13 cellular contexts compared by ENCODE assay signal in genomic region chr17:78759969-78760352, GRCh38. TPM values are rescaled to one million over a fixed set of nuclear protein-coding genes. Genes with fewer than 3 reads are reported as not detected.
A peak's percentile ranks its signal among the peaks of the same experiment; 100 is the strongest.
DNase-seq lines count a peak whose midpoint lies in the region; ATAC-seq and TF ChIP-seq lines count a peak whose summit lies in the region.
"Had no signal": no experiment of that assay in that cellular context is flagged by ENCODE, and none has a peak within 500 bp of the region (broad histone marks: within the 10 kb centered on the region; RNA-seq: fewer than 3 reads in every experiment).

No MANE protein-coding gene starts in this region.

- H3K27me3 ChIP-seq in muscle layer of duodenum (ENCODE audit: low read depth, low read length) = no peaks in the 10 kb centered on the region
- H3K27me3 ChIP-seq: pancreas had no signal

- peak overlapping the region; percentile 70 for H3K27ac ChIP-seq in muscle layer of duodenum (ENCODE audit: low read length)

- peak overlapping the region; percentile 70 for H3K4me3 Mint-ChIP-seq in activated B cell treated with CpG ODN at 0.5 μM for 24 hours
- H3K4me3 Mint-ChIP-seq: type B pancreatic cell had no signal

- intact Hi-C loops in activated B cell treated with CpG ODN at 0.5 μM for 24 hours (cut with micrococcal nuclease) = loop anchor here (1.0 to 2.0 kb wide), 3 partner anchors 15 to 25 kb away; no protein-coding TSS in a partner anchor

- H3K36me3 ChIP-seq in muscle layer of duodenum (ENCODE audit: control insufficient read depth in 1 of 2, insufficient read depth in 2 of 2, low read length in 2 of 2) = no peaks in the 10 kb centered on the region
- H3K36me3 ChIP-seq: pancreas had no signal

- no peaks in the 10 kb centered on the region for H3K9me3 Mint-ChIP-seq in activated B cell treated with CpG ODN at 0.5 μM for 24 hours

- H3K9me3 ChIP-seq in muscle layer of duodenum (ENCODE audit: control insufficient read depth in 1 of 2, low read length in 2 of 2) = no peaks in the 10 kb centered on the region
- H3K9me3 ChIP-seq: pancreas had no signal

- TF ChIP-seq CTCF in GM12865 (IDR thresholded peaks at IDR 0.05; ENCODE audit: insufficient read depth, low read depth, low read length, missing control alignments) (no peak), activated B cell treated with CpG ODN at 0.5 μM for 24 hours (IDR thresholded peaks at IDR 0.05) (no peak)

- DNase-seq in CD1c-positive myeloid dendritic cell (ENCODE audit: extremely low spot score) (peak; percentile 49), GM12865 (ENCODE audit: low read depth) (no peak), activated B cell treated with CpG ODN at 0.5 μM for 24 hours (no peak), NCI-H2227 (lab: John Stamatoyannopoulos, UW; ENCODE audit: unreplicated experiment) (no peak), NCI-H2196 treated with DMSO at 0.1 percent for 48 hours (lab: John Stamatoyannopoulos, UW; ENCODE audit: unreplicated experiment) (no peak)
- DNase-seq: activated gamma-delta T cell, foreskin melanocyte had no signal

- no peaks in the 10 kb centered on the region for H3K27me3 Mint-ChIP-seq in activated B cell treated with CpG ODN at 0.5 μM for 24 hours
- H3K27me3 Mint-ChIP-seq: type B pancreatic cell had no signal

- peak overlapping the region; percentile 94 for H3K27ac Mint-ChIP-seq in activated B cell treated with CpG ODN at 0.5 μM for 24 hours
- H3K27ac Mint-ChIP-seq: type B pancreatic cell had no signal

- CTCF ChIA-PET in activated B cell treated with CpG ODN at 0.5 μM for 24 hours (lab: Charles Lee) = interaction anchor here (1.7 kb wide), 1 partner anchor 51 kb away, joined by 3 read pairs; no protein-coding TSS in a partner anchor

- peak overlapping the region; percentile 26 for H3K4me3 ChIP-seq in GM12865 (ENCODE audit: low read depth, low read length)
- no peak overlapping the region for H3K4me3 ChIP-seq in muscle layer of duodenum (ENCODE audit: low read depth in 1 of 2, low read length in 2 of 2)
- H3K4me3 ChIP-seq: coronary artery, pancreas had no signal

- peaks cover 84% of the 10 kb centered on the region for H3K4me1 Mint-ChIP-seq in activated B cell treated with CpG ODN at 0.5 μM for 24 hours

- ATAC-seq in activated B cell treated with CpG ODN at 0.5 μM for 24 hours (ENCODE audit: low read depth) (peak; percentile 26), GM18909 (IDR thresholded peaks at IDR 0.05; ENCODE audit: poor library complexity, unreplicated experiment) (no peak), HG02938 (IDR thresholded peaks at IDR 0.05; ENCODE audit: unreplicated experiment) (no peak)

- H3K4me1 ChIP-seq in muscle layer of duodenum (ENCODE audit: control insufficient read depth in 1 of 2, insufficient read depth in 2 of 2, low read length in 2 of 2) = peaks cover 3 to 49% of the 10 kb centered on the region in 2 donors

- H3K36me3 Mint-ChIP-seq in activated B cell treated with CpG ODN at 0.5 μM for 24 hours (ENCODE audit: low read depth) = peaks cover 19% of the 10 kb centered on the region

- POLR2A ChIA-PET in activated B cell treated with CpG ODN at 0.5 μM for 24 hours (lab: Charles Lee) = interaction anchor here (0.7 to 4.6 kb wide), 8 partner anchors 8 to 25 kb away, joined by 3 to 15 read pairs (median 6); no protein-coding TSS in a partner anchor

RNA-seq across cellular contexts. Expression of gene CYTH1, which starts 22.1 kb away (rescaled TPM):
- 368 and 391 TPM in 2 replicates for total RNA-seq in activated B cell treated with CpG ODN at 0.5 μM for 24 hours
